Comparison of ENCODE assay signal across 18 cellular contexts in the genomic region with DNA sequence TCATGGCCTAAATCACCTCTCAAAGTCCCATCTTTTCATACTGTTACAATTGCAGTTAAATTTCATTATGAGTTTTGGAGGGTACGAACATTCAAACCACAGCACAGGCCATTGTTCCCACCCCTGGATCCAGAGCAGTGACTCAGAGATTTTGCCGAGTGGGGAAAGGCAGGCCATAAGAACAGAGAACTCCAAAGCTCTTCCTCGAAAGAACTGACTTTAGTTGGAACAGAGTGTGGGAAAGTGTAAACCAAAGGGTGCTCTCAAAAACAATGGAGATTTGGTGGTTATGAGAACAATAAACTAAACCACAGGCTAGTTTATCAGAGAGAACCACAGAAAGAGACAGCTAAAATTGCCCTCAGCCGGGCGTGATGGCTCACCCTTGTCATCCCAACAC. TPM values are rescaled to one million over a fixed set of nuclear protein-coding genes. Genes with fewer than 3 reads are reported as not detected.
A peak's percentile ranks its signal among the peaks of the same experiment; 100 is the strongest.
DNase-seq lines count a peak whose midpoint lies in the region; ATAC-seq, FAIRE-seq and TF ChIP-seq lines count a peak whose summit lies in the region.
"Had no signal": no experiment of that assay in that cellular context is flagged by ENCODE, and none has a peak within 500 bp of the region (broad histone marks: within the 10 kb centered on the region; RNA-seq: fewer than 3 reads in every experiment).

No MANE protein-coding gene starts in this region.

- H3K27ac ChIP-seq in IMR-90 (ENCODE audit: insufficient read depth, low read length) (no peak overlapping the region), astrocyte (ENCODE audit: low read depth, low read length) (no peak overlapping the region)
- H3K27ac ChIP-seq: GM23248, PC-9 had no signal

- peak overlapping the region; percentile 22 for H2BK5ac ChIP-seq in IMR-90 (ENCODE audit: low read depth, low read length, poor library complexity, severe bottlenecking)

- peak overlapping the region; percentile 70; the same call in 1 of the 2 replicates for H2BK120ac ChIP-seq in IMR-90 (ENCODE audit: low read depth, low read length)

- no peak overlapping the region for H3K4me2 ChIP-seq in IMR-90 (ENCODE audit: low read depth, low read length)
- H3K4me2 ChIP-seq in astrocyte (ENCODE audit: low read length), result no peak overlapping the region
- H3K4me2 ChIP-seq: PC-9 had no signal

- H3K4me3 Mint-ChIP-seq in astrocyte (ENCODE audit: unreplicated experiment) (no peak overlapping the region), osteocyte (ENCODE audit: unreplicated experiment) (no peak overlapping the region)
- no peak overlapping the region for H3K4me3 Mint-ChIP-seq in activated CD8-positive, alpha-beta T cell treated with anti-CD3 and anti-CD28 coated beads, Interleukin-2, amount 10 ng/mL, durations not matched to agents 7 days and 5 days

- FAIRE-seq in astrocyte (lab: Jason Lieb, UNC), result no peak
- FAIRE-seq: GM12891 had no signal

- H3K9me3 ChIP-seq in IMR-90 (ENCODE audit: control insufficient read depth, insufficient read depth, low read length) (no peaks in the 10 kb centered on the region), astrocyte (ENCODE audit: insufficient read depth, low read depth, low read length) (no peaks in the 10 kb centered on the region)

- H3K9me1 ChIP-seq in IMR-90 (ENCODE audit: insufficient read depth, low read length), result peaks cover 3% of the 10 kb centered on the region; the same call in 1 of the 2 replicates

- WGBS in IMR-90 (ENCODE audit: extremely low coverage in 2 of 2, insufficient read length in 1 of 2), 2 experiments, result no CpG with 5 or more reads among the region's 5 CpGs

- peaks cover 32% of the 10 kb centered on the region for H3K4me1 Mint-ChIP-seq in astrocyte (ENCODE audit: low read depth, unreplicated experiment)
- H3K4me1 Mint-ChIP-seq in osteocyte (ENCODE audit: unreplicated experiment), result peaks cover 40% of the 10 kb centered on the region
- H3K4me1 Mint-ChIP-seq in activated CD8-positive, alpha-beta T cell treated with anti-CD3 and anti-CD28 coated beads, Interleukin-2, amount 10 ng/mL, durations not matched to agents 7 days and 5 days (ENCODE audit: low read depth), result no peaks in the 10 kb centered on the region

- no TSS peak for BruUV-seq in IMR-90 (replicated peaks; lab: Mats Ljungman, UMichigan)

- H3K36me3 Mint-ChIP-seq in astrocyte (ENCODE audit: low read depth, unreplicated experiment), result peaks cover 5% of the 10 kb centered on the region
- H3K36me3 Mint-ChIP-seq in osteocyte (ENCODE audit: unreplicated experiment), result no peaks in the 10 kb centered on the region
- no peaks in the 10 kb centered on the region for H3K36me3 Mint-ChIP-seq in activated CD8-positive, alpha-beta T cell treated with anti-CD3 and anti-CD28 coated beads, Interleukin-2, amount 10 ng/mL, durations not matched to agents 7 days and 5 days (ENCODE audit: low read depth)

- no peaks in the 10 kb centered on the region for H3K79me2 ChIP-seq in astrocyte (ENCODE audit: insufficient read depth, low read length)

- H4K20me1 ChIP-seq in IMR-90 (ENCODE audit: insufficient read depth, low read length) (no peaks in the 10 kb centered on the region), astrocyte (ENCODE audit: insufficient read depth, low read length) (no peaks in the 10 kb centered on the region)

- intact Hi-C loops in IMR-90 (cut with micrococcal nuclease), result no loop called here

- dilution Hi-C loops in IMR-90 (cut with HindIII; ENCODE audit: low sequenced_read_pairs, unreplicated experiment), result no loop called here

- H4K91ac ChIP-seq in IMR-90 (ENCODE audit: insufficient read depth, low read depth, low read length), result peak overlapping the region; percentile 22; the same call in 1 of the 2 replicates

- no peak overlapping the region; the same call in 1 of the 2 replicates for H2BK20ac ChIP-seq in IMR-90 (ENCODE audit: low read depth, low read length)

- H3K79me1 ChIP-seq in IMR-90 (ENCODE audit: low read depth in 1 of 2, low read length in 2 of 2), result no peaks in the 10 kb centered on the region

- peaks cover 7% of the 10 kb centered on the region for H3K4me1 ChIP-seq in IMR-90 (ENCODE audit: control insufficient read depth, insufficient read depth, low read length)
- peaks cover 4% of the 10 kb centered on the region for H3K4me1 ChIP-seq in astrocyte (ENCODE audit: insufficient read depth, low read length)

- no peaks in the 10 kb centered on the region for H3K36me3 ChIP-seq in IMR-90 (ENCODE audit: control insufficient read depth, insufficient read depth, low read length)
- no peaks in the 10 kb centered on the region for H3K36me3 ChIP-seq in astrocyte (ENCODE audit: insufficient read depth, low read length)

- H3K9ac ChIP-seq in IMR-90 (ENCODE audit: low read depth, low read length) (no peak overlapping the region), astrocyte (ENCODE audit: low read length) (no peak overlapping the region)
- H3K9ac ChIP-seq: GM23248 had no signal

- H3K4me3 ChIP-seq in IMR-90 (ENCODE audit: insufficient read depth, low read depth, low read length) (no peak overlapping the region), astrocyte (ENCODE audit: insufficient read depth, low read depth, low read length) (no peak overlapping the region), foreskin fibroblast (ENCODE audit: low read depth in 1 of 2, low read length in 2 of 2) (no peak overlapping the region)
- H3K4me3 ChIP-seq: GM23248, PC-9 had no signal

- no peak overlapping the region for H2BK15ac ChIP-seq in IMR-90 (ENCODE audit: low read depth, low read length)

- H3K27me3 ChIP-seq in IMR-90 (ENCODE audit: control insufficient read depth, insufficient read depth, low read length), result no peaks in the 10 kb centered on the region
- no peaks in the 10 kb centered on the region for H3K27me3 ChIP-seq in astrocyte (ENCODE audit: insufficient read depth, low read length)

- TF ChIP-seq POLR2A in IMR-90 (IDR thresholded peaks at IDR 0.05; ENCODE audit: low read depth, low read length), result no peak

- no peak overlapping the region for H2AFZ ChIP-seq in IMR-90 (replicated peaks; ENCODE audit: low read length, poor library complexity)
- no peak overlapping the region for H2AFZ ChIP-seq in astrocyte (ENCODE audit: low read depth, low read length)
- H2AFZ ChIP-seq: PC-9 had no signal

- H2AK9ac ChIP-seq in IMR-90 (replicated peaks; ENCODE audit: low read depth, low read length, poor library complexity), result peak overlapping the region; percentile 44

- H4K8ac ChIP-seq in IMR-90 (ENCODE audit: low read depth in 2 of 2, low read length in 2 of 2), result peak overlapping the region in 1 of 2 experiments; percentile 63; a peak in 2 of 4 replicates

- no peak for TF ChIP-seq RAD21 in IMR-90 (IDR thresholded peaks at IDR 0.05; ENCODE audit: low read length)

- TF ChIP-seq CTCF in IMR-90 (conservative IDR thresholded peaks at IDR 0.05; ENCODE audit: low read depth, low read length), result no peak
- TF ChIP-seq CTCF in astrocyte (IDR thresholded peaks at IDR 0.05; ENCODE audit: insufficient read depth, low read depth, low read length), result no peak
- TF ChIP-seq CTCF in osteocyte (IDR thresholded peaks at IDR 0.05), result no peak
- TF ChIP-seq CTCF in foreskin fibroblast (IDR thresholded peaks at IDR 0.05; ENCODE audit: low read depth, low read length), result no peak

- H2AK5ac ChIP-seq in IMR-90 (ENCODE audit: low read depth, low read length), result no peak overlapping the region

- ATAC-seq in IMR-90 (ENCODE audit: low read depth) (no peak), HG03097 (IDR thresholded peaks at IDR 0.05; ENCODE audit: low FRiP score, unreplicated experiment) (no peak)
- ATAC-seq in activated CD8-positive, alpha-beta T cell treated with anti-CD3 and anti-CD28 coated beads, Interleukin-2, amount 10 ng/mL, durations not matched to agents 7 days and 5 days, result no peak

- in situ Hi-C loops in IMR-90 (cut with MboI; ENCODE audit: low sequenced_read_pairs), result no loop called here

- CTCF ChIA-PET in IMR-90 (lab: Yijun Ruan, JAX), result interaction anchor here (1.3 kb wide), 1 partner anchor 42 kb away, joined by 3 read pairs; no protein-coding TSS in a partner anchor
- CTCF ChIA-PET in activated CD8-positive, alpha-beta T cell treated with anti-CD3 and anti-CD28 coated beads, Interleukin-2, amount 10 ng/mL, durations not matched to agents 7 days and 5 days (lab: Charles Lee), result interaction anchor here (1.1 to 2.9 kb wide), 5 partner anchors 15 to 109 kb away, joined by 3 to 10 read pairs (median 8); no protein-coding TSS in a partner anchor

- H3K4ac ChIP-seq in IMR-90 (ENCODE audit: low read depth, low read length), result no peak overlapping the region

- peak overlapping the region; percentile 71 for H3K27ac Mint-ChIP-seq in astrocyte (ENCODE audit: unreplicated experiment)
- H3K27ac Mint-ChIP-seq in osteocyte (ENCODE audit: unreplicated experiment), result peak overlapping the region; percentile 87
- no peak overlapping the region for H3K27ac Mint-ChIP-seq in activated CD8-positive, alpha-beta T cell treated with anti-CD3 and anti-CD28 coated beads, Interleukin-2, amount 10 ng/mL, durations not matched to agents 7 days and 5 days

- no peak overlapping the region for H3K56ac ChIP-seq in IMR-90 (ENCODE audit: extremely low read depth, insufficient read depth, low read length)

- no peak overlapping the region for H3K23ac ChIP-seq in IMR-90 (ENCODE audit: low read depth, low read length)

- no peaks in the 10 kb centered on the region for H3K9me3 Mint-ChIP-seq in astrocyte (ENCODE audit: unreplicated experiment)
- no peaks in the 10 kb centered on the region for H3K9me3 Mint-ChIP-seq in osteocyte (ENCODE audit: unreplicated experiment)
- H3K9me3 Mint-ChIP-seq in activated CD8-positive, alpha-beta T cell treated with anti-CD3 and anti-CD28 coated beads, Interleukin-2, amount 10 ng/mL, durations not matched to agents 7 days and 5 days (ENCODE audit: insufficient read depth), result peaks cover 4% of the 10 kb centered on the region

- H3K14ac ChIP-seq in IMR-90 (replicated peaks; ENCODE audit: low read depth, low read length), result 0 out of 2 replicates have a peak overlapping the region, but pooled peaks have one; percentile 27

- POLR2A ChIA-PET in IMR-90 (lab: Charles Lee; ENCODE audit: unreplicated experiment), result no interaction called here
- POLR2A ChIA-PET in activated CD8-positive, alpha-beta T cell treated with anti-CD3 and anti-CD28 coated beads, Interleukin-2, amount 10 ng/mL, durations not matched to agents 7 days and 5 days (lab: Charles Lee), result interaction anchor here (1.1 to 1.2 kb wide), 2 partner anchors 10 to 19 kb away, joined by 3 read pairs; no protein-coding TSS in a partner anchor

- H3K27me3 Mint-ChIP-seq in astrocyte (ENCODE audit: low read depth, unreplicated experiment) (no peaks in the 10 kb centered on the region), osteocyte (ENCODE audit: unreplicated experiment) (no peaks in the 10 kb centered on the region)
- no peaks in the 10 kb centered on the region for H3K27me3 Mint-ChIP-seq in activated CD8-positive, alpha-beta T cell treated with anti-CD3 and anti-CD28 coated beads, Interleukin-2, amount 10 ng/mL, durations not matched to agents 7 days and 5 days (ENCODE audit: low read depth)

- peak overlapping the region; percentile 46; the same call in 1 of the 2 replicates for H3K18ac ChIP-seq in IMR-90 (ENCODE audit: low read depth, low read length)

- DNase-seq in IMR-90 (no peak), astrocyte (ENCODE audit: low read depth) (peak; percentile 46), fibroblast of peridontal ligament (ENCODE audit: extremely low read depth) (peak; percentile 37), osteocyte (ENCODE audit: extremely low spot score, unreplicated experiment) (no peak), foreskin fibroblast (no peak)
- DNase-seq in activated CD8-positive, alpha-beta T cell treated with anti-CD3 and anti-CD28 coated beads, Interleukin-2, amount 10 ng/mL, durations not matched to agents 7 days and 5 days, result no peak
- DNase-seq: C1 segment of cervical spinal cord, GDM1, GM23248, KG1, NCI-H1092, NCI-H2081 treated with DMSO at 0.1 percent for 48 hours, NCI-H2227 treated with DMSO at 0.1 percent for 48 hours, PC-9 had no signal

- H4K5ac ChIP-seq in IMR-90 (ENCODE audit: low read depth, low read length), result no peak overlapping the region

RNA-seq across cellular contexts. Expression of a gene that starts 19.4 kb away (rescaled TPM):
- total RNA-seq in IMR-90 (2012; rRNA removed) (18.1 and 30.3 TPM in 2 replicates), astrocyte (26.0 and 30.0 TPM in 2 replicates), osteocyte (25.2 and 25.6 TPM in 2 replicates)
- polyA plus RNA-seq in IMR-90 (2012; rRNA removed), result 4.8 and 6.2 TPM in 2 replicates
- 1.7 and 2.5 TPM in 2 replicates for polyA plus RNA-seq in IMR-90 (2012; cell fraction: cytosol; rRNA removed)
- 4.7 and 6.4 TPM in 2 replicates for polyA plus RNA-seq in IMR-90 (2012; cell fraction: nucleus; rRNA removed; ENCODE audit: low replicate concordance)
- 10 to 100 TPM; 29.9 to 30.0 TPM for total RNA-seq in activated CD8-positive, alpha-beta T cell treated with anti-CD3 and anti-CD28 coated beads, Interleukin-2, amount 10 ng/mL, durations not matched to agents 7 days and 5 days

RNA-seq across cellular contexts. Expression of a gene that starts 32.0 kb away (rescaled TPM):
- total RNA-seq in IMR-90 (2012; rRNA removed) (5.8 and 7.0 TPM in 2 replicates), astrocyte (16.6 and 21.8 TPM in 2 replicates), osteocyte (7.7 TPM in 2 replicates)
- 14.3 and 16.3 TPM in 2 replicates for polyA plus RNA-seq in IMR-90 (2012; rRNA removed)
- polyA plus RNA-seq in IMR-90 (2012; cell fraction: cytosol; rRNA removed), result 10.1 and 15.5 TPM in 2 replicates
- polyA plus RNA-seq in IMR-90 (2012; cell fraction: nucleus; rRNA removed; ENCODE audit: low replicate concordance), result 30.0 and 32.4 TPM in 2 replicates
- total RNA-seq in activated CD8-positive, alpha-beta T cell treated with anti-CD3 and anti-CD28 coated beads, Interleukin-2, amount 10 ng/mL, durations not matched to agents 7 days and 5 days, result 10 to 100 TPM; 33.9 to 35.0 TPM

RNA-seq across cellular contexts. Expression of a gene that starts 53.2 kb away (rescaled TPM):
- total RNA-seq in IMR-90 (2012; rRNA removed) (0.28 TPM in 1 of 2 replicates, not detected in the other), astrocyte (0.54 and 0.60 TPM in 2 replicates), osteocyte (not detected in 2 replicates)
- 0.31 and 0.86 TPM in 2 replicates for polyA plus RNA-seq in IMR-90 (2012; rRNA removed)
- polyA plus RNA-seq in IMR-90 (2012; cell fraction: cytosol; rRNA removed), result 0.84 TPM in 1 of 2 replicates, not detected in the other
- 0.30 and 0.39 TPM in 2 replicates for polyA plus RNA-seq in IMR-90 (2012; cell fraction: nucleus; rRNA removed; ENCODE audit: low replicate concordance)
- total RNA-seq in activated CD8-positive, alpha-beta T cell treated with anti-CD3 and anti-CD28 coated beads, Interleukin-2, amount 10 ng/mL, durations not matched to agents 7 days and 5 days, result not detected
- total RNA-seq: A673, GM23248, M059J, PC-9 had no signal

RNA-seq across cellular contexts. Expression of a gene that starts 54.2 kb away (rescaled TPM):
- 5.3 and 5.7 TPM in 2 replicates for total RNA-seq in IMR-90 (2012; rRNA removed)
- polyA plus RNA-seq in IMR-90 (2012; rRNA removed), result 2.9 and 3.3 TPM in 2 replicates
- 2.4 and 2.9 TPM in 2 replicates for polyA plus RNA-seq in IMR-90 (2012; cell fraction: cytosol; rRNA removed)
- 2.3 and 2.4 TPM in 2 replicates for polyA plus RNA-seq in IMR-90 (2012; cell fraction: nucleus; rRNA removed; ENCODE audit: low replicate concordance)
- 7.6 and 8.3 TPM in 2 replicates for total RNA-seq in astrocyte
- 2.2 and 2.3 TPM in 2 replicates for total RNA-seq in osteocyte
- total RNA-seq in activated CD8-positive, alpha-beta T cell treated with anti-CD3 and anti-CD28 coated beads, Interleukin-2, amount 10 ng/mL, durations not matched to agents 7 days and 5 days, result not detected

Comparison
In these comparisons a context has a peak if more than half of its experiments do, and no peak if none do; other contexts are left out.
1. DNase-seq: peak in astrocyte (single experiment) and fibroblast of peridontal ligament (single experiment); none in IMR-90 (single experiment), osteocyte (single experiment), foreskin fibroblast (0 of 2) and activated CD8-positive, alpha-beta T cell treated with anti-CD3 and anti-CD28 coated beads, Interleukin-2, amount 10 ng/mL, durations not matched to agents 7 days and 5 days (single experiment).